Comparison of ENCODE assay signal across 22 cellular contexts in the genomic region with DNA sequence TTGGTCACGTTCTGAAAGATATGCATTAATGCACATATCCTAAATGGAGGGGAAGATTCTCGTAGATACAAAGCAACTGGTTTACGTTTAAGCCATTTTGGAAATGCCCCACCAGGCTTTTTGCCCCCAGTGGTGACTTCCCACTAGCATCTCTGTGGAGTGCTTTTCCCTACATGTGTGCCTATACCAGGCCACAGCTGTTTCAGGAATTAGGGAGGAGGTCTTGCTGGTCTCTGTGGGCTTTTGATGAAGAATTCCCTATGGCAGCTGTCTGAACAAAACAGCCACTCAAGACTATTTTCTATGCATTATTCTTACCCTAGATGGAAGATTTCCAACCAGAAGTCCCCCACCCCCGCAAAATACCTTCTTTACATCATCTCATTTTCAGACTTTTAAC. TPM values are rescaled to one million over a fixed set of nuclear protein-coding genes. Genes with fewer than 3 reads are reported as not detected.
A peak's percentile ranks its signal among the peaks of the same experiment; 100 is the strongest.
DNase-seq lines count a peak whose midpoint lies in the region; ATAC-seq and TF ChIP-seq lines count a peak whose summit lies in the region.
"Had no signal": no experiment of that assay in that cellular context is flagged by ENCODE, and none has a peak within 500 bp of the region (broad histone marks: within the 10 kb centered on the region; RNA-seq: fewer than 3 reads in every experiment).

No MANE protein-coding gene starts in this region.

- TF ChIP-seq POLR2A in upper lobe of left lung (IDR thresholded peaks at IDR 0.05) = no peak

- 87 to 91% methylated on average over 4 of the region's 4 CpGs for WGBS in upper lobe of left lung, 2 donors

- H3K9me3 Mint-ChIP-seq in glutamatergic neuron (ENCODE audit: unreplicated experiment) (peaks cover 19% of the 10 kb centered on the region), nephron (no peaks in the 10 kb centered on the region)
- H3K9me3 Mint-ChIP-seq: GM23338, H9 had no signal

- no peaks in the 10 kb centered on the region for H3K36me3 ChIP-seq in upper lobe of left lung
- H3K36me3 ChIP-seq: BE2C had no signal

- no peak overlapping the region for H3K4me3 ChIP-seq in upper lobe of left lung
- H3K4me3 ChIP-seq: A549; BLaER1 treated with 17β-estradiol and CSF1 and Interleukin-3, amounts not matched to agents 10 nM and 100 nM; GM23338 had no signal

- peak overlapping the region; percentile 20 for H3K4me3 Mint-ChIP-seq in glutamatergic neuron (ENCODE audit: unreplicated experiment)
- no peak overlapping the region for H3K4me3 Mint-ChIP-seq in nephron
- H3K4me3 Mint-ChIP-seq: CD4-positive, alpha-beta T cell; CD8-positive, alpha-beta memory T cell; GM23338; H9 had no signal

- H3K36me3 Mint-ChIP-seq in glutamatergic neuron (ENCODE audit: unreplicated experiment) = peaks cover 17% of the 10 kb centered on the region
- peaks cover 56% of the 10 kb centered on the region for H3K36me3 Mint-ChIP-seq in nephron (ENCODE audit: low read depth)
- H3K36me3 Mint-ChIP-seq: CD14-positive monocyte had no signal

- ATAC-seq in upper lobe of left lung (ENCODE audit: low FRiP score in 2 of 2) = no peak
- ATAC-seq in GM21576 (IDR thresholded peaks at IDR 0.05; ENCODE audit: unreplicated experiment) = no peak
- ATAC-seq: A549, GM23338, HCT116 had no signal

- H3K27me3 ChIP-seq in upper lobe of left lung = no peaks in the 10 kb centered on the region
- H3K27me3 ChIP-seq: BE2C; BLaER1 treated with 17β-estradiol and CSF1 and Interleukin-3, amounts not matched to agents 10 nM and 100 nM had no signal

- H3K4me1 ChIP-seq in upper lobe of left lung = no peaks in the 10 kb centered on the region
- H3K4me1 ChIP-seq: A549; BE2C; BLaER1 treated with 17β-estradiol and CSF1 and Interleukin-3, amounts not matched to agents 10 nM and 100 nM had no signal

- peak; percentile 32 for TF ChIP-seq CTCF in glutamatergic neuron (IDR thresholded peaks at IDR 0.05; ENCODE audit: partially characterized antibody, unreplicated experiment)
- no peak for TF ChIP-seq CTCF in nephron (IDR thresholded peaks at IDR 0.05; ENCODE audit: unreplicated experiment in 3 of 3)
- TF ChIP-seq CTCF in upper lobe of left lung (IDR thresholded peaks at IDR 0.05) = no peak

- H3K4me1 Mint-ChIP-seq in glutamatergic neuron (ENCODE audit: low read depth, unreplicated experiment) = peaks cover 33% of the 10 kb centered on the region
- H3K4me1 Mint-ChIP-seq in nephron = peaks cover 17% of the 10 kb centered on the region
- H3K4me1 Mint-ChIP-seq: CD14-positive monocyte; CD8-positive, alpha-beta memory T cell had no signal

- no peak overlapping the region for H3K27ac ChIP-seq in upper lobe of left lung
- H3K27ac ChIP-seq: 22Rv1; A549; BLaER1 treated with 17β-estradiol and CSF1 and Interleukin-3, amounts not matched to agents 10 nM and 100 nM had no signal

- H3K9me3 ChIP-seq in upper lobe of left lung = no peaks in the 10 kb centered on the region
- H3K9me3 ChIP-seq: A549, BE2C had no signal

- DNase-seq in activated effector memory CD4-positive, alpha-beta T cell treated with anti-CD3 and anti-CD28 coated beads, Interleukin-2, amount 50 U/mL, for 16 hours = peak; percentile 12
- no peak for DNase-seq in activated effector memory CD4-positive, alpha-beta T cell treated with Interleukin-2 at 50 U/mL for 16 hours
- DNase-seq in glutamatergic neuron (no peak), upper lobe of left lung (no peak), DMS114 treated with DMSO at 0.1 percent for 48 hours (lab: John Stamatoyannopoulos, UW; ENCODE audit: unreplicated experiment) (no peak)
- DNase-seq: ACHN; AML-193; BE2C; CD4-positive, alpha-beta T cell; CD8-positive, alpha-beta memory T cell; DMS 273 treated with DMSO at 0.1 percent for 48 hours; DMS53; DMS79 treated with DMSO at 0.1 percent for 48 hours; H9 had no signal

- H3K27me3 Mint-ChIP-seq in glutamatergic neuron (ENCODE audit: unreplicated experiment) (peaks cover 9% of the 10 kb centered on the region), nephron (ENCODE audit: low read depth) (no peaks in the 10 kb centered on the region)
- H3K27me3 Mint-ChIP-seq: CD4-positive, alpha-beta T cell; CD8-positive, alpha-beta memory T cell had no signal

- TF ChIP-seq EP300 in upper lobe of left lung (IDR thresholded peaks at IDR 0.05) = no peak

- peak overlapping the region; percentile 92 for H3K27ac Mint-ChIP-seq in glutamatergic neuron (ENCODE audit: unreplicated experiment)
- peak overlapping the region; percentile 30 to 88 (median 78) for H3K27ac Mint-ChIP-seq in nephron
- H3K27ac Mint-ChIP-seq: CD14-positive monocyte; CD4-positive, alpha-beta T cell; GM23338 had no signal

RNA-seq across cellular contexts. Expression of a gene that starts 51.9 kb away (rescaled TPM):
- total RNA-seq in glutamatergic neuron (ENCODE audit: unreplicated experiment) = 33.4 TPM
- 10 to 100 TPM in 1 of 6 donors, 1 to 10 TPM in 5; 6.4 to 12.0 (median 8.6) TPM for total RNA-seq in upper lobe of left lung
